25 cellular contexts compared by ENCODE assay signal in genomic region chr3:193149998-193150397, GRCh38.
DNase-seq lines count a peak whose midpoint lies in the region; ATAC-seq and TF ChIP-seq lines count a peak whose summit lies in the region.
"Had no signal": no experiment of that assay in that cellular context is flagged by ENCODE, and none has a peak within 500 bp of the region (broad histone marks: within the 10 kb centered on the region; RNA-seq: fewer than 3 reads in every experiment).

No MANE protein-coding gene starts in this region.

- intact Hi-C loops in uterus (cut with DNase I; ENCODE audit: low total_unique reads), result no loop called here

- no peaks in the 10 kb centered on the region for H3K4me1 ChIP-seq in foreskin keratinocyte
- H3K4me1 ChIP-seq in uterus, result no peaks in the 10 kb centered on the region
- no peaks in the 10 kb centered on the region for H3K4me1 ChIP-seq in Peyer's patch
- H3K4me1 ChIP-seq: A549 had no signal

- H3K9me3 ChIP-seq in uterus (no peaks in the 10 kb centered on the region), Peyer's patch (no peaks in the 10 kb centered on the region)
- H3K9me3 ChIP-seq: A549 had no signal

- no peak for TF ChIP-seq POLR2A in uterus (IDR thresholded peaks at IDR 0.05)
- no peak for TF ChIP-seq POLR2A in Peyer's patch (IDR thresholded peaks at IDR 0.05)

- no peaks in the 10 kb centered on the region for H3K36me3 ChIP-seq in uterus
- no peaks in the 10 kb centered on the region for H3K36me3 ChIP-seq in Peyer's patch

- ATAC-seq in foreskin keratinocyte (no peak), HG03432 (IDR thresholded peaks at IDR 0.05; ENCODE audit: unreplicated experiment) (no peak)
- ATAC-seq: A549, HCT116 had no signal

- H3K4me3 ChIP-seq in epithelial cell of esophagus (ENCODE audit: low read length) (no peak overlapping the region), uterus (no peak overlapping the region), Peyer's patch (no peak overlapping the region)
- H3K4me3 ChIP-seq: A549 had no signal

- TF ChIP-seq CTCF in epithelial cell of esophagus (IDR thresholded peaks at IDR 0.05; ENCODE audit: insufficient read depth, low read depth, low read length, missing control alignments), result no peak
- TF ChIP-seq CTCF in foreskin keratinocyte (conservative IDR thresholded peaks at IDR 0.05), result no peak
- TF ChIP-seq CTCF in uterus (IDR thresholded peaks at IDR 0.05), result no peak
- TF ChIP-seq CTCF in Peyer's patch (IDR thresholded peaks at IDR 0.05), result no peak

- DNase-seq in AML-193 (lab: John Stamatoyannopoulos, UW), result peak; percentile 8 to 15
- DNase-seq in H4 (ENCODE audit: low spot score), result peak; percentile 1
- peak; percentile 15 for DNase-seq in NOMO-1 treated with dmso at 0.1 percent for 144 hours (lab: John Stamatoyannopoulos, UW; ENCODE audit: unreplicated experiment)
- DNase-seq in epithelial cell of esophagus (ENCODE audit: low read depth), result peak; percentile 17
- DNase-seq in foreskin keratinocyte, result no peak
- no peak for DNase-seq in uterus
- DNase-seq in Peyer's patch, result no peak
- DNase-seq: C1 segment of cervical spinal cord; CD4-positive, alpha-beta memory T cell; COR-L47; DMS53; MV-4-11; NCI-H1105 treated with DMSO at 0.1 percent for 48 hours; NCI-H146; NCI-H1930; NCI-H2107; NCI-H524 treated with DMSO at 0.1 percent for 48 hours; NCI-H774; SHP77; SW 1271 had no signal

- no peak overlapping the region for H3K27ac ChIP-seq in foreskin keratinocyte
- H3K27ac ChIP-seq in uterus, result no peak overlapping the region
- no peak overlapping the region for H3K27ac ChIP-seq in Peyer's patch
- H3K27ac ChIP-seq: A549, KMS-11, RWPE1 had no signal

- no peaks in the 10 kb centered on the region for H3K27me3 ChIP-seq in foreskin keratinocyte
- no peaks in the 10 kb centered on the region for H3K27me3 ChIP-seq in uterus
- no peaks in the 10 kb centered on the region for H3K27me3 ChIP-seq in Peyer's patch

Comparison
In these comparisons a context has a peak if more than half of its experiments do, and no peak if none do; other contexts are left out.
1. DNase-seq: peak in AML-193 (2 of 2), H4 (single experiment), NOMO-1 treated with dmso at 0.1 percent for 144 hours (single experiment) and epithelial cell of esophagus (single experiment); none in foreskin keratinocyte (0 of 2), uterus (0 of 2) and Peyer's patch (0 of 3).